In the genomic region with DNA sequence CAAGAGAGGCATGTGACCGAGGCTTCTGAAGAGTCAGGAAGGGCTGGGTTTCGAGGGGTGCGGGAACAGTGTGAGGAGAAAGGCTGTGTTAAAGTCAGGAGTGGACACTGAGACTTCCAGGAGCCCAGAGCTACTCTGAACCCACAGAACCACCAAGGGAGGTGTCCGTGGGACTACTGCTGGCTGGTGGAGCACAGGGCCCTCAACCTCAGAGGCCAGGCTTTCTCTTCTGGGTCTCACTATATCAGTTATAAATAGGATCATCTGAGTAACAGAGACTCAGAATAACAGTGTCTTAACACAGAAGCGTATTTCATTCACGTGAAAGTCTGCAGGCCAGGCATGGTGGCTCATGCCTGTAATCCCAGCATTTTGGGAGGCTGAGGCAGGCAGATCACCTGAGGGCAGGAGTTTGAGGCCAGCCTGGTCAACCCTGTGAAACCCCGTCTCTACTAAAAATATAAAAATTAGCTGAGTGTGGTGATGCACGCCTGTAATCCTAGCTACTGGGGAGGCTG, we compare ENCODE assay signal across 32 cellular contexts.
"Had no signal": no experiment of that assay in that cellular context is flagged by ENCODE, and none has a peak within 500 bp of the region (broad histone marks: within the 10 kb centered on the region; RNA-seq: fewer than 3 reads in every experiment).

No MANE protein-coding gene starts in this region.

- H3K4me3 ChIP-seq: dorsolateral prefrontal cortex, gastroesophageal sphincter, heart right ventricle, left lung, mucosa of descending colon, neural progenitor cell, ovary, smooth muscle cell, suprapubic skin, transverse colon, upper lobe of right lung, uterus had no signal

- H3K36me3 ChIP-seq: gastroesophageal sphincter, heart right ventricle, left lung, neural progenitor cell, ovary, suprapubic skin, transverse colon, upper lobe of right lung, uterus had no signal

- H3K9me3 Mint-ChIP-seq: mesothelial cell of epicardium; naive thymus-derived CD4-positive, alpha-beta T cell; stimulated activated naive CD8-positive, alpha-beta T cell treated with anti-CD3 and anti-CD28 coated beads, Interleukin-15, amount 100 ng/mL, for 72 hours had no signal

- H3K4me1 Mint-ChIP-seq: naive thymus-derived CD4-positive, alpha-beta T cell; stimulated activated naive CD8-positive, alpha-beta T cell treated with anti-CD3 and anti-CD28 coated beads, Interleukin-15, amount 100 ng/mL, for 72 hours had no signal

- H3K27ac ChIP-seq: epithelial cell of prostate, left lung, neural progenitor cell, ovary, suprapubic skin, transverse colon, upper lobe of right lung, uterus had no signal

- H3K36me3 Mint-ChIP-seq: mesothelial cell of epicardium, neural progenitor cell had no signal

- H3K27ac Mint-ChIP-seq: mesothelial cell of epicardium; naive thymus-derived CD4-positive, alpha-beta T cell; nephron had no signal

- H3K4me3 Mint-ChIP-seq: mesothelial cell of epicardium; naive thymus-derived CD4-positive, alpha-beta T cell; nephron; neural progenitor cell; stimulated activated naive CD8-positive, alpha-beta T cell treated with anti-CD3 and anti-CD28 coated beads, Interleukin-15, amount 100 ng/mL, for 72 hours had no signal

- ATAC-seq: esophagus mucosa; gastroesophageal sphincter; left lung; naive thymus-derived CD4-positive, alpha-beta T cell; sciatic nerve; stimulated activated naive CD8-positive, alpha-beta T cell treated with anti-CD3 and anti-CD28 coated beads, Interleukin-15, amount 100 ng/mL, for 72 hours; upper lobe of right lung had no signal

- H3K27me3 ChIP-seq: dorsolateral prefrontal cortex, neural progenitor cell, ovary, suprapubic skin, upper lobe of right lung, uterus had no signal

- DNase-seq: cortex of kidney; dorsolateral prefrontal cortex; effector CD4-positive, alpha-beta T cell; foreskin fibroblast; hippocampal formation; left cardiac atrium; left lung; mesenchymal stem cell; mucosa of descending colon; naive thymus-derived CD4-positive, alpha-beta T cell; nucleus accumbens; ovary; posterior cingulate gyrus; stimulated activated CD4-positive, alpha-beta T cell treated with anti-CD3 and anti-CD28 coated beads, Interleukin-12 subunit alpha, Interleukin-12 subunit beta, amount 100 ng/mL, for 4 hours; stimulated activated CD4-positive, alpha-beta T cell treated with anti-CD3 and anti-CD28 coated beads, Interleukin-1b, Interleukin-23, amount 100 ng/mL, for 48 hours; stimulated activated CD4-positive, alpha-beta T cell treated with anti-CD3 and anti-CD28 coated beads, Interleukin-4, amount 100 ng/mL, for 1 hour; stimulated activated CD8-positive, alpha-beta memory T cell treated with anti-CD3 and anti-CD28 coated beads, Interleukin-4, amount 100 ng/mL, for 48 hours; stimulated activated naive CD4-positive, alpha-beta T cell; stimulated activated naive CD8-positive, alpha-beta T cell treated with anti-CD3 and anti-CD28 coated beads, Interleukin-15, amount 100 ng/mL, for 72 hours; transverse colon; upper lobe of right lung; uterus had no signal

- H3K9me3 ChIP-seq: gastroesophageal sphincter, left lung, mucosa of descending colon, ovary, suprapubic skin, transverse colon, upper lobe of right lung, uterus had no signal
